ENCODE assay signal across 10 cellular contexts in the genomic region with DNA sequence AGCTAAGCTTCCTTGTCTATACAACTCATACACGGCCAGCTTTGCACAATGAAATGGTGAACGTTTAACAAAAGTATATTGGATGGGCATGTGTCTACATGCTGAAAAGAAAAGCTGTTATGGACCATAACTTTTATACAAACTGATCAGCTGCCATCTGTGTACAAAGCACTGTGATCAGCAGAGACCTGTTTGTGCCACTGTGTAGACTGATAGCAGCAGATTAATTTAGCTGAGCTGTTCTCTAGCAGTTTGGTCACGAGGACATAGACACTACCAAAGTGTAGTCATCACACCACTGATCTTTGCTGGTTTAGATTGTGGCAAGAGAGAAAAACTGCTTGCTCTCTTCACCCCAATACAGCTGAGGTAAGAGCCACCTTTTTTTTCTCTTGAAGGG.
DNase-seq lines count a peak whose midpoint lies in the region; ATAC-seq and TF ChIP-seq lines count a peak whose summit lies in the region.
"Had no signal": no experiment of that assay in that cellular context is flagged by ENCODE, and none has a peak within 500 bp of the region (broad histone marks: within the 10 kb centered on the region; RNA-seq: fewer than 3 reads in every experiment).

No MANE protein-coding gene starts in this region.

- peak overlapping the region; percentile 94 for H3K27ac Mint-ChIP-seq in progenitor cell of endocrine pancreas

- peak; percentile 26 for DNase-seq in EH (ENCODE audit: low read depth)
- DNase-seq in SK-MEL-5 (ENCODE audit: low read depth, low spot score), result peak; percentile 13
- DNase-seq in progenitor cell of endocrine pancreas (ENCODE audit: low spot score, unreplicated experiment), result no peak
- DNase-seq in effector CD4-positive, alpha-beta T cell, result no peak
- no peak for DNase-seq in Karpas-422
- DNase-seq: activated CD8-positive, alpha-beta memory T cell treated with anti-CD3 and anti-CD28 coated beads for 24 hours; NK-92 treated with Interleukin-12 subunit alpha and Interleukin-12 subunit beta, amount 100 ng/mL, for 24 hours had no signal

- H3K27me3 ChIP-seq in gastroesophageal sphincter (no peaks in the 10 kb centered on the region), Karpas-422 (ENCODE audit: low read length) (no peaks in the 10 kb centered on the region)

- H2AFZ ChIP-seq in Karpas-422 (ENCODE audit: low read length), result no peak overlapping the region

- H3K9me3 Mint-ChIP-seq in progenitor cell of endocrine pancreas (ENCODE audit: low read depth), result peaks cover 22% of the 10 kb centered on the region

- no peak overlapping the region for H3K4me3 Mint-ChIP-seq in progenitor cell of endocrine pancreas (ENCODE audit: low read depth)

- WGBS in gastroesophageal sphincter (ENCODE audit: low coverage in 1 of 2), 2 donors, result 60 to 80% methylated on average over 3 of the region's 3 CpGs

- H3K27ac ChIP-seq in gastroesophageal sphincter (peak overlapping the region; percentile 74 to 79 (median 76)), Karpas-422 (ENCODE audit: low read length) (no peak overlapping the region)

- H4K20me1 ChIP-seq in Karpas-422 (ENCODE audit: insufficient read depth, low read depth, low read length), result 0 out of 2 replicates have a peak, but pooled peaks cover 8% of the 10 kb centered on the region

- peaks cover 0 to 37% (median 7%) of the 10 kb centered on the region in 3 donors for H3K4me1 ChIP-seq in gastroesophageal sphincter
- no peaks in the 10 kb centered on the region for H3K4me1 ChIP-seq in Karpas-422 (ENCODE audit: low read length)

- no peaks in the 10 kb centered on the region for H3K9me3 ChIP-seq in gastroesophageal sphincter
- no peaks in the 10 kb centered on the region for H3K9me3 ChIP-seq in Karpas-422 (ENCODE audit: low read length)

- no peak for TF ChIP-seq EP300 in gastroesophageal sphincter (IDR thresholded peaks at IDR 0.05)

- H3K9ac ChIP-seq in Karpas-422 (ENCODE audit: low read length), result no peak overlapping the region

- in situ Hi-C loops in SK-MEL-5 (cut with HindIII; ENCODE audit: low pct_unique_long_range_greater_than_20kb, low sequenced_read_pairs), result no loop called here

- H3K36me3 ChIP-seq in gastroesophageal sphincter (no peaks in the 10 kb centered on the region), Karpas-422 (ENCODE audit: insufficient read depth, low read length) (no peaks in the 10 kb centered on the region)

- no peaks in the 10 kb centered on the region for H3K79me2 ChIP-seq in Karpas-422 (ENCODE audit: low read length)

- TF ChIP-seq CTCF in gastroesophageal sphincter (IDR thresholded peaks at IDR 0.05), result no peak
- TF ChIP-seq CTCF in progenitor cell of endocrine pancreas (IDR thresholded peaks at IDR 0.05; ENCODE audit: unreplicated experiment), result no peak

- ATAC-seq in gastroesophageal sphincter (no peak), HG02981 (IDR thresholded peaks at IDR 0.05; ENCODE audit: unreplicated experiment) (no peak), GM19023 (IDR thresholded peaks at IDR 0.05; ENCODE audit: unreplicated experiment) (no peak)

- peaks cover 47% of the 10 kb centered on the region for H3K4me1 Mint-ChIP-seq in progenitor cell of endocrine pancreas (ENCODE audit: low read depth)

- H3K4me3 ChIP-seq in gastroesophageal sphincter (peak overlapping the region in 1 of 2 donors; percentile 38), Karpas-422 (ENCODE audit: low read length) (no peak overlapping the region)

- H3K9me2 ChIP-seq in Karpas-422 (replicated peaks; ENCODE audit: insufficient read depth, low read length), result no peaks in the 10 kb centered on the region

- H3K36me3 Mint-ChIP-seq in progenitor cell of endocrine pancreas (ENCODE audit: insufficient read depth), result peaks cover 13% of the 10 kb centered on the region

- H3K4me2 ChIP-seq in Karpas-422 (ENCODE audit: low read depth, low read length, poor library complexity, severe bottlenecking), result no peak overlapping the region

- TF ChIP-seq POLR2A in gastroesophageal sphincter (IDR thresholded peaks at IDR 0.05), result no peak

- no peaks in the 10 kb centered on the region for H3K27me3 Mint-ChIP-seq in progenitor cell of endocrine pancreas

Comparison
In these comparisons a context has a peak if more than half of its experiments do, and no peak if none do; other contexts are left out.
1. DNase-seq: peak in EH (single experiment) and SK-MEL-5 (single experiment); none in progenitor cell of endocrine pancreas (single experiment), effector CD4-positive, alpha-beta T cell (single experiment) and Karpas-422 (single experiment).